23 cellular contexts compared by ENCODE assay signal in the genomic region with DNA sequence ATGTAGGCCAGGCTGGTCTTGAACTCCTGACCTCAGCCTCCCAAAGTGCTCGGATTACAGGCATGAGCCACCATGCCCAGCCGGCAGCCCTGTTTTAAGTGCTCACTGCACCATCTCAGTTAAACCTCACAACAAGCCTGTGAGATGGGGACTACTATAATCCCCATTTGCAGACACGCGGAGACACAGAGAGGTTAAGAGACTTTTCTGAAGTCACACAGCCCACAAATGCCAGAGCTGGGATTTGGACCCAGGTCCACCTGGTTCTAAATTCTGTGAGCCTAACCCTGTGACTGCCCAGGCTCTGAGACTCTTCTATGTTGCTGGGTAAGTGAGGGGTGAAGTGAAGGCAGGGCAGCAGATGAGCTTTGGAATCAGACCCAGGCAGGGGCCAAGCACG. TPM values are rescaled to one million over a fixed set of nuclear protein-coding genes. Genes with fewer than 3 reads are reported as not detected.
"Had no signal": no experiment of that assay in that cellular context is flagged by ENCODE, and none has a peak within 500 bp of the region (broad histone marks: within the 10 kb centered on the region; RNA-seq: fewer than 3 reads in every experiment).

No MANE protein-coding gene starts in this region.

- H3K27ac ChIP-seq: SJCRH30 had no signal

- DNase-seq: activated CD4-positive, alpha-beta T cell treated with anti-CD3 and anti-CD28 coated beads for 4 hours; activated CD8-positive, alpha-beta memory T cell treated with anti-CD3 and anti-CD28 coated beads, Interleukin-2, amount 50 U/mL, for 4 hours; activated CD8-positive, alpha-beta T cell treated with anti-CD3 and anti-CD28 coated beads for 36 hours; activated gamma-delta T cell treated with Interleukin-2 at 50 U/mL for 16 hours; activated naive CD4-positive, alpha-beta T cell treated with anti-CD3 and anti-CD28 coated beads, Interleukin-2, amount 10 ng/mL, durations not matched to agents 7 days and 5 days; activated naive CD8-positive, alpha-beta T cell treated with anti-CD3 and anti-CD28 coated beads for 36 hours; activated T-cell treated with anti-CD3 and anti-CD28 coated beads, Interleukin-2, amount 50 U/mL, for 72 hours; central memory CD4-positive, alpha-beta T cell; KG1; MV-4-11; NCI-H1092 treated with DMSO at 0.1 percent for 48 hours; NCI-H1436; NCI-H1694 treated with DMSO at 0.1 percent for 48 hours; NCI-H2029 treated with DMSO at 0.1 percent for 48 hours; NCI-H510A treated with DMSO at 0.1 percent for 48 hours; Right ventricle myocardium superior; SJCRH30; SW 1271 had no signal

- H3K9me3 ChIP-seq: breast epithelium, SJCRH30 had no signal

- H3K27me3 ChIP-seq: breast epithelium, SJCRH30 had no signal

- ATAC-seq: activated CD4-positive, CD25-positive, alpha-beta regulatory T cell treated with anti-CD3 and anti-CD28 coated beads, Interleukin-2, amount 50 U/mL, for 24 hours; activated CD8-positive, alpha-beta T cell treated with anti-CD3 and anti-CD28 coated beads for 36 hours; activated T-cell treated with anti-CD3 and anti-CD28 coated beads, Interleukin-2, amount 50 U/mL, for 72 hours had no signal

- H3K4me3 ChIP-seq: breast epithelium, SJCRH30 had no signal

- H3K36me3 ChIP-seq: breast epithelium, SJCRH30 had no signal

RNA-seq across cellular contexts. Expression of a gene that starts 6.4 kb away (rescaled TPM):
- total RNA-seq: activated CD8-positive, alpha-beta T cell treated with anti-CD3 and anti-CD28 coated beads for 36 hours; activated naive CD8-positive, alpha-beta T cell treated with anti-CD3 and anti-CD28 coated beads for 36 hours; activated T-cell treated with anti-CD3 and anti-CD28 coated beads, Interleukin-2, amount 50 U/mL, for 72 hours; activated T-helper 2 cell treated with anti-CD3 and anti-CD28 coated beads, Interferon-gamma antibody, Interleukin-2, Interleukin-4, amounts not matched to agents 10 μg/mL and 5 μg/mL and 100 μg/mL, durations not matched to agents 14 hours and 24 hours and 36 hours; Right ventricle myocardium superior; T-helper 1 cell treated with Interleukin-12 subunit alpha and Interleukin-12 subunit beta and Interleukin-4 antibody, amounts not matched to agents 30 ng/mL and 1 ng/mL, for 36 hours had no signal

RNA-seq across cellular contexts. Expression of a gene that starts 37.5 kb away (rescaled TPM):
- total RNA-seq: activated CD8-positive, alpha-beta T cell treated with anti-CD3 and anti-CD28 coated beads for 36 hours; activated naive CD8-positive, alpha-beta T cell treated with anti-CD3 and anti-CD28 coated beads for 36 hours; activated T-cell treated with anti-CD3 and anti-CD28 coated beads, Interleukin-2, amount 50 U/mL, for 72 hours; activated T-helper 2 cell treated with anti-CD3 and anti-CD28 coated beads, Interferon-gamma antibody, Interleukin-2, Interleukin-4, amounts not matched to agents 10 μg/mL and 5 μg/mL and 100 μg/mL, durations not matched to agents 14 hours and 24 hours and 36 hours; breast epithelium; Right ventricle myocardium superior; T-helper 1 cell treated with Interleukin-12 subunit alpha and Interleukin-12 subunit beta and Interleukin-4 antibody, amounts not matched to agents 30 ng/mL and 1 ng/mL, for 36 hours had no signal
- polyA plus RNA-seq: adipose tissue had no signal
